In the genomic region with DNA sequence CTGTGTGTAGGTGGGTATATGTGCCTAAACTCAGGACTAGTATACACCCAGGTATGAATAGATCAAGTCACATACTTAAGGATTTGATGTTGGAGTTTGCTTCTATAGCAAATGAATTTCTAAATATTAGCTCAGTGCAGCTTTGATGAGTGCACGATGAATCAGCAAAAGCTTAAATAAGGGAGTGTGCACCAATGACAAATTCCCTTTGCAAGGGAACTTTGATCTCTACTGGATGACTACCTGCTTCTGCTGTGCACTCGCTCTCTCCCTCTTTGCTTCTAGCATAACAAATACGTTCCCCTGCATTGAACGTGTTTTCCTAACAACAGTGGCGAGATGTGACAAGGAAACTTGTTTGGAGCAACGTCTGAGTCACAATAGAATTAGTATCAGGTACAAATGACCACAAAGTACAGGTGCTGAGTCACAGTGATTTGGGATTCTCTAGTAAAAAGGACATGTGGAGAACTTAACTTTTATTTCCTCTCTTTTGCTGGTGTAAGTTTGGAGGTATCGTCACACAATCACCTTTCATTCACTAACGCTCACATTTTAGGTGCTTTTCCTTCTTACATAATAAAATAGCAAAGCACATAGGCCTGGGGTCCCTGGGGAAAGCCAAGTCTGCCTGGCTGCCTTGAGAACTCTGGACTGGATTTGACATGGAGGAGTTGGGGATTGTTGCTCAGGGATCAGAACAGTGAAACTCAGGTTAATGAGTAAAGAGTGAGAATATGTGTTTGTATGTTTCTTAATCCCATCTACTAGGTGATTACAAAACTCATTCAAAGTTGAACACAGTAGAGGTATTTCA, we compare ENCODE assay signal across 11 cellular contexts. TPM values are rescaled to one million over a fixed set of nuclear protein-coding genes. Genes with fewer than 3 reads are reported as not detected.
DNase-seq lines count a peak whose midpoint lies in the region; ATAC-seq and TF ChIP-seq lines count a peak whose summit lies in the region.
"Had no signal": no experiment of that assay in that cellular context is flagged by ENCODE, and none has a peak within 500 bp of the region (broad histone marks: within the 10 kb centered on the region; RNA-seq: fewer than 3 reads in every experiment).

No MANE protein-coding gene starts in this region.

- peak overlapping the region; percentile 100 for H3K27ac Mint-ChIP-seq in Calu3 (ENCODE audit: unreplicated experiment)
- no peak overlapping the region for H3K27ac Mint-ChIP-seq in CD4-positive, alpha-beta T cell
- H3K27ac Mint-ChIP-seq: T-cell had no signal

- H3K9me3 Mint-ChIP-seq in Calu3 (ENCODE audit: low read depth, unreplicated experiment): no peaks in the 10 kb centered on the region
- H3K9me3 Mint-ChIP-seq in CD4-positive, alpha-beta T cell: no peaks in the 10 kb centered on the region
- H3K9me3 Mint-ChIP-seq: T-cell had no signal

- CTCF ChIA-PET in Calu3 (lab: Charles Lee): interaction anchor here (0.6 to 1.9 kb wide), 11 partner anchors 14 to 488 kb away, joined by 3 to 6 read pairs (median 4); no protein-coding TSS in a partner anchor
- CTCF ChIA-PET in CD4-positive, alpha-beta T cell (lab: Charles Lee): no interaction called here

- H3K27ac ChIP-seq in colonic mucosa (peak overlapping the region; percentile 58), mucosa of rectum (ENCODE audit: low read depth in 2 of 2, low read length in 2 of 2) (peak overlapping the region; percentile 59 to 77)
- H3K27ac ChIP-seq in CD4-positive, alpha-beta T cell (ENCODE audit: low read depth, low read length): no peak overlapping the region

- peaks cover 29% of the 10 kb centered on the region for H3K36me3 Mint-ChIP-seq in Calu3 (ENCODE audit: insufficient read depth, unreplicated experiment)
- no peaks in the 10 kb centered on the region for H3K36me3 Mint-ChIP-seq in CD4-positive, alpha-beta T cell (ENCODE audit: low read depth)
- H3K36me3 Mint-ChIP-seq: T-cell had no signal

- H3K27me3 Mint-ChIP-seq in Calu3 (ENCODE audit: unreplicated experiment): no peaks in the 10 kb centered on the region
- H3K27me3 Mint-ChIP-seq in CD4-positive, alpha-beta T cell: no peaks in the 10 kb centered on the region

- peak overlapping the region; percentile 73 for H3K4me3 Mint-ChIP-seq in Calu3 (ENCODE audit: low read depth, unreplicated experiment)
- no peak overlapping the region for H3K4me3 Mint-ChIP-seq in CD4-positive, alpha-beta T cell
- H3K4me3 Mint-ChIP-seq: T-cell had no signal

- no peak for ATAC-seq in HG02981 (IDR thresholded peaks at IDR 0.05; ENCODE audit: unreplicated experiment)
- ATAC-seq in HG02798 (IDR thresholded peaks at IDR 0.05; ENCODE audit: poor library complexity, unreplicated experiment): no peak
- no peak for ATAC-seq in GM18858 (IDR thresholded peaks at IDR 0.05; ENCODE audit: unreplicated experiment)
- no peak for ATAC-seq in CD4-positive, alpha-beta T cell (ENCODE audit: poor library complexity)
- ATAC-seq: T-cell had no signal

- no peak overlapping the region for H3K4me3 ChIP-seq in NB4 (ENCODE audit: low read depth, low read length)
- H3K4me3 ChIP-seq in colonic mucosa: no peak overlapping the region
- peak overlapping the region in 1 of 2 donors; percentile 49 for H3K4me3 ChIP-seq in mucosa of rectum (ENCODE audit: low read length in 2 of 2)

- H3K4me1 ChIP-seq in colonic mucosa (peaks cover 10% of the 10 kb centered on the region), mucosa of rectum (ENCODE audit: control insufficient read depth in 2 of 2, insufficient read depth in 2 of 2, low read length in 2 of 2) (peaks cover 19 to 26% of the 10 kb centered on the region in 2 donors)

- intact Hi-C loops in Calu3 (cut with micrococcal nuclease; ENCODE audit: unreplicated experiment): loop anchor here (2.0 kb wide), 2 partner anchors 19 to 69 kb away; no protein-coding TSS in a partner anchor
- intact Hi-C loops in colonic mucosa (cut with DNase I): no loop called here
- intact Hi-C loops in CD4-positive, alpha-beta T cell (cut with DNase I, micrococcal nuclease): no loop called here

- DNase-seq in Calu3 (peak; percentile 71), NB4 (ENCODE audit: low read depth) (peak; percentile 11), colonic mucosa (peak; percentile 57)
- DNase-seq in CD4-positive, alpha-beta T cell: no peak
- DNase-seq: GDM1; stimulated activated CD4-positive, alpha-beta T cell treated with anti-CD3 and anti-CD28 coated beads, Interleukin-1b, Interleukin-23, amount 100 ng/mL, for 48 hours; T-cell had no signal

- H3K9me3 ChIP-seq in colonic mucosa (no peaks in the 10 kb centered on the region), mucosa of rectum (ENCODE audit: control insufficient read depth in 2 of 2, low read length in 2 of 2) (no peaks in the 10 kb centered on the region)
- no peaks in the 10 kb centered on the region for H3K9me3 ChIP-seq in CD4-positive, alpha-beta T cell (ENCODE audit: control insufficient read depth, low read length)

- no peak for TF ChIP-seq POLR2A in NB4 (IDR thresholded peaks at IDR 0.05; ENCODE audit: extremely low read depth, insufficient read length)

- H3K27me3 ChIP-seq in colonic mucosa: no peaks in the 10 kb centered on the region
- no peaks in the 10 kb centered on the region for H3K27me3 ChIP-seq in mucosa of rectum (ENCODE audit: control insufficient read depth in 2 of 2, insufficient read depth in 2 of 2, low read length in 2 of 2)
- peaks cover 8% of the 10 kb centered on the region for H3K27me3 ChIP-seq in CD4-positive, alpha-beta T cell (ENCODE audit: control insufficient read depth, insufficient read depth, low read length)

- TF ChIP-seq CTCF in Calu3 (IDR thresholded peaks at IDR 0.05; ENCODE audit: unreplicated experiment) (no peak), NB4 (IDR thresholded peaks at IDR 0.05; ENCODE audit: low read depth, low read length) (no peak), colonic mucosa (IDR thresholded peaks at IDR 0.05) (no peak)
- TF ChIP-seq CTCF in CD4-positive, alpha-beta T cell (IDR thresholded peaks at IDR 0.05): no peak

- H3K4me1 Mint-ChIP-seq in Calu3 (ENCODE audit: low read depth, unreplicated experiment): peaks cover 65% of the 10 kb centered on the region
- no peaks in the 10 kb centered on the region for H3K4me1 Mint-ChIP-seq in CD4-positive, alpha-beta T cell (ENCODE audit: low read depth)
- H3K4me1 Mint-ChIP-seq: T-cell had no signal

- BruUV-seq in Calu3 (replicated peaks; lab: Mats Ljungman, UMichigan): no TSS peak

- POLR2A ChIA-PET in CD4-positive, alpha-beta T cell (lab: Charles Lee): no interaction called here

- H3K9ac ChIP-seq in colonic mucosa (ENCODE audit: low read depth in 2 of 2, low read length in 2 of 2) (peak overlapping the region in 1 of 2 donors; percentile 43), mucosa of rectum (ENCODE audit: low read depth in 1 of 2, low read length in 2 of 2) (no peak overlapping the region)

- no peaks in the 10 kb centered on the region for H3K36me3 ChIP-seq in colonic mucosa
- no peaks in the 10 kb centered on the region for H3K36me3 ChIP-seq in mucosa of rectum (ENCODE audit: control insufficient read depth in 2 of 2, insufficient read depth in 2 of 2, low read length in 2 of 2)

RNA-seq across cellular contexts. Expression of a gene that starts 49.7 kb away (rescaled TPM):
- total RNA-seq in Calu3 (2022): 1.1 and 1.2 TPM in 2 replicates
- total RNA-seq in colonic mucosa: under 1 TPM; 0.27 to 0.30 TPM
- total RNA-seq in CD4-positive, alpha-beta T cell: under 1 TPM; 0.03 to 0.08 TPM

Comparison
In these comparisons a context has a peak if more than half of its experiments do, and no peak if none do; other contexts are left out.
1. DNase-seq: peak in Calu3 (single experiment), NB4 (single experiment) and colonic mucosa (single experiment); none in CD4-positive, alpha-beta T cell (0 of 10).